15 cellular contexts compared by ENCODE assay signal in genomic region chr5:145160679-145161078, GRCh38.
DNase-seq lines count a peak whose midpoint lies in the region; ATAC-seq and TF ChIP-seq lines count a peak whose summit lies in the region.
"Had no signal": no experiment of that assay in that cellular context is flagged by ENCODE, and none has a peak within 500 bp of the region (broad histone marks: within the 10 kb centered on the region; RNA-seq: fewer than 3 reads in every experiment).

No MANE protein-coding gene starts in this region.

- H3K27ac ChIP-seq in neural progenitor cell (peak overlapping the region; percentile 43), thyroid gland (no peak overlapping the region), spleen (no peak overlapping the region)
- H3K27ac ChIP-seq: BLaER1 treated with 17β-estradiol and CSF1 and Interleukin-3, amounts not matched to agents 10 nM and 100 nM; HL-60 had no signal

- H3K36me3 ChIP-seq in neural progenitor cell (no peaks in the 10 kb centered on the region), thyroid gland (no peaks in the 10 kb centered on the region), spleen (no peaks in the 10 kb centered on the region)
- H3K36me3 ChIP-seq: BLaER1 treated with 17β-estradiol and CSF1 and Interleukin-3, amounts not matched to agents 10 nM and 100 nM had no signal

- H3F3A ChIP-seq in neural progenitor cell (ENCODE audit: low read depth) = peaks cover 41% of the 10 kb centered on the region

- H3K79me2 ChIP-seq in neural progenitor cell (ENCODE audit: low read depth) = no peaks in the 10 kb centered on the region

- no peak overlapping the region for H3K4me3 Mint-ChIP-seq in neural progenitor cell
- H3K4me3 Mint-ChIP-seq: B cell; CD8-positive, alpha-beta T cell; GM23338 had no signal

- WGBS in thyroid gland, 2 donors = 78% methylated on average over 4 of the region's 4 CpGs
- 61 to 70% (median 65%) methylated on average over 4 of the region's 4 CpGs for WGBS in spleen, 5 donors

- ATAC-seq in GM18858 (IDR thresholded peaks at IDR 0.05; ENCODE audit: unreplicated experiment) = no peak
- ATAC-seq: CD8-positive, alpha-beta T cell; GM23338 had no signal

- H3K4me1 ChIP-seq in neural progenitor cell (peaks cover 54% of the 10 kb centered on the region), thyroid gland (no peaks in the 10 kb centered on the region), spleen (no peaks in the 10 kb centered on the region)
- H3K4me1 ChIP-seq: BLaER1 treated with 17β-estradiol and CSF1 and Interleukin-3, amounts not matched to agents 10 nM and 100 nM had no signal

- DNase-seq in ELF-1 (ENCODE audit: low read depth, low spot score) (peak; percentile 32), NCI-H69 (lab: John Stamatoyannopoulos, UW) (peak; percentile 81), epithelial cell of esophagus (ENCODE audit: low read depth) (peak; percentile 27), neural progenitor cell (ENCODE audit: low spot score) (no peak), thyroid gland (no peak), spleen (no peak)
- DNase-seq: Calu3; CD8-positive, alpha-beta T cell; DMS79 treated with DMSO at 0.1 percent for 48 hours; HCEC 1CT had no signal

- H3K9me3 Mint-ChIP-seq in neural progenitor cell = no peaks in the 10 kb centered on the region
- H3K9me3 Mint-ChIP-seq: GM23338 had no signal

- H3K36me3 Mint-ChIP-seq in neural progenitor cell = no peaks in the 10 kb centered on the region
- H3K36me3 Mint-ChIP-seq: CD8-positive, alpha-beta T cell had no signal

- TF ChIP-seq POLR2A in thyroid gland (IDR thresholded peaks at IDR 0.05) (no peak), spleen (IDR thresholded peaks at IDR 0.05) (no peak)

- peaks cover 36% of the 10 kb centered on the region for H3K4me1 Mint-ChIP-seq in neural progenitor cell
- H3K4me1 Mint-ChIP-seq: B cell had no signal

- H3K27ac Mint-ChIP-seq in neural progenitor cell = no peak overlapping the region
- H3K27ac Mint-ChIP-seq: B cell; CD8-positive, alpha-beta T cell; GM23338 had no signal

- H3K4me3 ChIP-seq in epithelial cell of esophagus (ENCODE audit: low read length) (no peak overlapping the region), neural progenitor cell (no peak overlapping the region), thyroid gland (replicated peaks in 1 of 3) (no peak overlapping the region), spleen (no peak overlapping the region)
- H3K4me3 ChIP-seq: BLaER1 treated with 17β-estradiol and CSF1 and Interleukin-3, amounts not matched to agents 10 nM and 100 nM; GM23338 had no signal

- H3K27me3 ChIP-seq in neural progenitor cell (peaks cover 38% of the 10 kb centered on the region), thyroid gland (no peaks in the 10 kb centered on the region), spleen (replicated peaks in 1 of 7) (no peaks in the 10 kb centered on the region)
- H3K27me3 ChIP-seq: BLaER1 treated with 17β-estradiol and CSF1 and Interleukin-3, amounts not matched to agents 10 nM and 100 nM had no signal

- intact Hi-C loops in thyroid gland (cut with DNase I) (no loop called here), spleen (cut with DNase I; ENCODE audit: low total_unique reads) (no loop called here)

- no peaks in the 10 kb centered on the region for H3K9me3 ChIP-seq in neural progenitor cell (ENCODE audit: low read depth)
- H3K9me3 ChIP-seq in thyroid gland = no peaks in the 10 kb centered on the region
- no peaks in the 10 kb centered on the region for H3K9me3 ChIP-seq in spleen
- H3K9me3 ChIP-seq: BLaER1 treated with 17β-estradiol and CSF1 and Interleukin-3, amounts not matched to agents 10 nM and 100 nM had no signal

- peaks cover 40% of the 10 kb centered on the region for H3K27me3 Mint-ChIP-seq in neural progenitor cell (ENCODE audit: insufficient read depth, low read depth)
- H3K27me3 Mint-ChIP-seq: B cell had no signal

- TF ChIP-seq CTCF in epithelial cell of esophagus (IDR thresholded peaks at IDR 0.05; ENCODE audit: insufficient read depth, low read depth, low read length, missing control alignments) (no peak), neural progenitor cell (IDR thresholded peaks at IDR 0.05) (no peak), thyroid gland (IDR thresholded peaks at IDR 0.05) (no peak), spleen (IDR thresholded peaks at IDR 0.05 in 8 of 11, conservative IDR thresholded peaks at IDR 0.05 in 3 of 11) (no peak)

- H4K20me1 ChIP-seq in neural progenitor cell (ENCODE audit: low read depth) = peaks cover 7% of the 10 kb centered on the region
- H4K20me1 ChIP-seq: BLaER1 treated with 17β-estradiol and CSF1 and Interleukin-3, amounts not matched to agents 10 nM and 100 nM had no signal

- H3K4me2 ChIP-seq in neural progenitor cell = peak overlapping the region; percentile 36
- H3K4me2 ChIP-seq: BLaER1 treated with 17β-estradiol and CSF1 and Interleukin-3, amounts not matched to agents 10 nM and 100 nM; GM23338 had no signal

- no peak overlapping the region for H3K9ac ChIP-seq in neural progenitor cell
- H3K9ac ChIP-seq: BLaER1 treated with 17β-estradiol and CSF1 and Interleukin-3, amounts not matched to agents 10 nM and 100 nM had no signal

- no peak overlapping the region for H2AFZ ChIP-seq in neural progenitor cell (replicated peaks)
- H2AFZ ChIP-seq: GM23338 had no signal

Comparison
In these comparisons a context has a peak if more than half of its experiments do, and no peak if none do; other contexts are left out.
1. DNase-seq: peak in ELF-1 (single experiment), NCI-H69 (single experiment) and epithelial cell of esophagus (single experiment); none in neural progenitor cell (single experiment), thyroid gland (0 of 2) and spleen (single experiment).